Comparison of ENCODE assay signal across 8 cellular contexts in genomic region chr15:72474912-72475601, GRCh38. TPM values are rescaled to one million over a fixed set of nuclear protein-coding genes. Genes with fewer than 3 reads are reported as not detected.
DNase-seq lines count a peak whose midpoint lies in the region; ATAC-seq and TF ChIP-seq lines count a peak whose summit lies in the region.

No MANE protein-coding gene starts in this region.

- peak; percentile 67 to 75 for TF ChIP-seq POLR2A in gastroesophageal sphincter (IDR thresholded peaks at IDR 0.05)
- TF ChIP-seq POLR2A in suprapubic skin (IDR thresholded peaks at IDR 0.05) = peak in 1 of 2 donors; percentile 77

- H3K36me3 ChIP-seq in KOPT-K1 (ENCODE audit: insufficient read depth, low read length) = peaks cover 38% of the 10 kb centered on the region
- H3K36me3 ChIP-seq in SJCRH30 = peaks cover 20% of the 10 kb centered on the region; the same call in 1 of the 2 replicates
- peaks cover 0 to 24% of the 10 kb centered on the region in 2 donors for H3K36me3 ChIP-seq in gastroesophageal sphincter
- H3K36me3 ChIP-seq in suprapubic skin = peaks cover 9% of the 10 kb centered on the region

- TF ChIP-seq CTCF in gastroesophageal sphincter (IDR thresholded peaks at IDR 0.05) = peak in 2 of 4 experiments; percentile 12 to 24
- TF ChIP-seq CTCF in suprapubic skin (IDR thresholded peaks at IDR 0.05) = no peak

- H3K4me3 ChIP-seq in SJCRH30 (peak overlapping the region; percentile 90), gastroesophageal sphincter (peak overlapping the region; percentile 73 to 95), suprapubic skin (peak overlapping the region; percentile 84)

- H3K27me3 ChIP-seq in SJCRH30 = no peaks in the 10 kb centered on the region
- H3K27me3 ChIP-seq in gastroesophageal sphincter = no peaks in the 10 kb centered on the region
- no peaks in the 10 kb centered on the region for H3K27me3 ChIP-seq in suprapubic skin

- TF ChIP-seq EP300 in gastroesophageal sphincter (IDR thresholded peaks at IDR 0.05) = no peak
- no peak for TF ChIP-seq EP300 in suprapubic skin (IDR thresholded peaks at IDR 0.05)

- peaks cover 3% of the 10 kb centered on the region; the same call in 1 of the 2 replicates for H3K4me1 ChIP-seq in SJCRH30
- H3K4me1 ChIP-seq in gastroesophageal sphincter = peaks cover 4 to 61% (median 30%) of the 10 kb centered on the region in 3 donors
- peaks cover 47% of the 10 kb centered on the region for H3K4me1 ChIP-seq in suprapubic skin

- H3K9me3 ChIP-seq in KOPT-K1 (ENCODE audit: insufficient read depth, low read length, poor library complexity, severe bottlenecking) (no peaks in the 10 kb centered on the region), SJCRH30 (replicated peaks) (no peaks in the 10 kb centered on the region), gastroesophageal sphincter (no peaks in the 10 kb centered on the region), suprapubic skin (no peaks in the 10 kb centered on the region)

- ATAC-seq in GM21723 (IDR thresholded peaks at IDR 0.05; ENCODE audit: unreplicated experiment) = peak; percentile 41
- peak; percentile 57 for ATAC-seq in gastroesophageal sphincter

- 0% methylated on average over 1 to 8 of the region's 42 CpGs for WGBS in gastroesophageal sphincter (ENCODE audit: low coverage in 1 of 2), 2 donors
- under 1% methylated on average over 33 of the region's 42 CpGs for WGBS in suprapubic skin

- DNase-seq in DMS79 (lab: John Stamatoyannopoulos, UW) (peak; percentile 13), SJCRH30 (peak; percentile 79 to 81), nucleus accumbens (lab: John Stamatoyannopoulos, UW) (peak in 52 of 56 donors; percentile 12 to 73 (median 47)), suprapubic skin (ENCODE audit: low spot score in 2 of 2) (peak; percentile 93 to 94)
- peak; percentile 54 to 80 (median 63) for DNase-seq in activated naive CD4-positive, alpha-beta T cell (lab: John Stamatoyannopoulos, UW)

- H3K27ac ChIP-seq in KOPT-K1 (ENCODE audit: low read depth, low read length, poor library complexity, severe bottlenecking) (peak overlapping the region; percentile 85), SJCRH30 (peak overlapping the region; percentile 100), gastroesophageal sphincter (peak overlapping the region; percentile 93 to 100 (median 98)), suprapubic skin (peak overlapping the region; percentile 99)

RNA-seq across cellular contexts. Expression of gene ARIH1, which starts 0.9 kb away (rescaled TPM):
- 58.6 and 64.8 TPM in 2 replicates for total RNA-seq in SJCRH30 (2014; rRNA removed; shearing (Covaris generic))
- total RNA-seq in gastroesophageal sphincter (10 to 100 TPM; 45.4 to 65.3 (median 56.4) TPM), suprapubic skin (10 to 100 TPM; 73.1 to 84.8 (median 78.0) TPM)

Comparison
In these comparisons a context has a peak if more than half of its experiments do, and no peak if none do; other contexts are left out.
1. Peak in every context shown above with its lines: DNase-seq, ATAC-seq, H3K4me3 ChIP-seq and H3K27ac ChIP-seq.
2. DNase-seq: peak in every context shown above with its lines; median percentile 94 in suprapubic skin; 80 in SJCRH30; 63 in activated naive CD4-positive, alpha-beta T cell; 47 in nucleus accumbens; 13 in DMS79.